ENCODE assay signal across 10 cellular contexts in genomic region chr11:57713849-57714248, GRCh38. TPM values are rescaled to one million over a fixed set of nuclear protein-coding genes. Genes with fewer than 3 reads are reported as not detected.
A peak's percentile ranks its signal among the peaks of the same experiment; 100 is the strongest.
DNase-seq lines count a peak whose midpoint lies in the region; ATAC-seq and TF ChIP-seq lines count a peak whose summit lies in the region.
"Had no signal": no experiment of that assay in that cellular context is flagged by ENCODE, and none has a peak within 500 bp of the region (broad histone marks: within the 10 kb centered on the region; RNA-seq: fewer than 3 reads in every experiment).

No MANE protein-coding gene starts in this region.

- H3K9ac ChIP-seq in colonic mucosa (ENCODE audit: low read depth in 2 of 2, low read length in 2 of 2), result peak overlapping the region in 1 of 2 donors; percentile 100

- no peak for ATAC-seq in CD4-positive, alpha-beta T cell (ENCODE audit: poor library complexity)
- ATAC-seq in natural killer cell (no peak), GM18502 (IDR thresholded peaks at IDR 0.05; ENCODE audit: poor library complexity, unreplicated experiment) (no peak), GM18511 (IDR thresholded peaks at IDR 0.05; ENCODE audit: unreplicated experiment) (no peak)

- no peaks in the 10 kb centered on the region for H3K27me3 Mint-ChIP-seq in CD4-positive, alpha-beta T cell
- H3K27me3 Mint-ChIP-seq in natural killer cell (ENCODE audit: low read depth in 2 of 2), result no peaks in the 10 kb centered on the region

- WGBS in sigmoid colon, 2 donors, result 93 to 95% methylated on average over 2 of the region's 2 CpGs

- peaks cover 36% of the 10 kb centered on the region for H3K36me3 Mint-ChIP-seq in CD4-positive, alpha-beta T cell (ENCODE audit: low read depth)
- no peaks in the 10 kb centered on the region for H3K36me3 Mint-ChIP-seq in natural killer cell

- H3K9me3 ChIP-seq in CD4-positive, alpha-beta T cell (ENCODE audit: control insufficient read depth, low read length), result no peaks in the 10 kb centered on the region
- H3K9me3 ChIP-seq in colonic mucosa (no peaks in the 10 kb centered on the region), sigmoid colon (no peaks in the 10 kb centered on the region)

- intact Hi-C loops in CD4-positive, alpha-beta T cell (cut with DNase I, micrococcal nuclease), result loop anchor here (2.0 to 10.0 kb wide), 8 partner anchors 25 to 871 kb away; partner anchors contain the start of genes LPXN (in 1 of the 2), P2RX3 (in 1 of the 2), SSRP1 (in 1 of the 2) and TIMM10 (in 1 of the 2)
- intact Hi-C loops in colonic mucosa (cut with DNase I) (loop anchor here (5.0 kb wide), 1 partner anchor 42 kb away; no protein-coding TSS in a partner anchor), natural killer cell (cut with micrococcal nuclease) (loop anchor here (2.0 kb wide), 1 partner anchor 865 kb away; the partner anchor contains the start of gene ZFP91), sigmoid colon (cut with DNase I) (loop anchor here (2.0 to 5.0 kb wide), 3 partner anchors 27 to 48 kb away; partner anchors contain the start of genes CTNND1, SELENOH and ZDHHC5)

- peaks cover 44% of the 10 kb centered on the region for H3K4me1 Mint-ChIP-seq in CD4-positive, alpha-beta T cell (ENCODE audit: low read depth)
- H3K4me1 Mint-ChIP-seq in natural killer cell, result peaks cover 30 to 41% of the 10 kb centered on the region in 2 donors

- peak overlapping the region; percentile 96 for H3K4me3 Mint-ChIP-seq in CD4-positive, alpha-beta T cell
- peak overlapping the region; percentile 96 for H3K4me3 Mint-ChIP-seq in natural killer cell

- no peak for TF ChIP-seq POLR2A in sigmoid colon (IDR thresholded peaks at IDR 0.05)

- no peaks in the 10 kb centered on the region for H3K9me3 Mint-ChIP-seq in CD4-positive, alpha-beta T cell
- no peaks in the 10 kb centered on the region for H3K9me3 Mint-ChIP-seq in natural killer cell

- H3K27ac Mint-ChIP-seq in CD4-positive, alpha-beta T cell, result peak overlapping the region; percentile 88
- H3K27ac Mint-ChIP-seq in natural killer cell, result peak overlapping the region; percentile 93 to 94

- TF ChIP-seq EP300 in sigmoid colon (IDR thresholded peaks at IDR 0.05), result no peak

- TF ChIP-seq CTCF in CD4-positive, alpha-beta T cell (IDR thresholded peaks at IDR 0.05), result no peak
- TF ChIP-seq CTCF in LNCaP clone FGC (IDR thresholded peaks at IDR 0.05; ENCODE audit: control insufficient read depth, extremely low read depth, insufficient read depth), result no peak
- no peak for TF ChIP-seq CTCF in colonic mucosa (IDR thresholded peaks at IDR 0.05)
- no peak for TF ChIP-seq CTCF in natural killer cell (IDR thresholded peaks at IDR 0.05)
- TF ChIP-seq CTCF in sigmoid colon (IDR thresholded peaks at IDR 0.05), result no peak

- no peaks in the 10 kb centered on the region for H3K27me3 ChIP-seq in CD4-positive, alpha-beta T cell (ENCODE audit: control insufficient read depth, insufficient read depth, low read length)
- no peaks in the 10 kb centered on the region for H3K27me3 ChIP-seq in colonic mucosa
- no peaks in the 10 kb centered on the region for H3K27me3 ChIP-seq in sigmoid colon

- H3K27ac ChIP-seq in CD4-positive, alpha-beta T cell (ENCODE audit: low read depth, low read length), result no peak overlapping the region
- H3K27ac ChIP-seq in colonic mucosa (no peak overlapping the region), sigmoid colon (no peak overlapping the region)

- H3K36me3 ChIP-seq in colonic mucosa (no peaks in the 10 kb centered on the region), sigmoid colon (peaks cover 0 to 8% (median 0%) of the 10 kb centered on the region in 4 donors)

- H3K4me1 ChIP-seq in colonic mucosa (peaks cover 24% of the 10 kb centered on the region), sigmoid colon (peaks cover 0 to 42% (median 36%) of the 10 kb centered on the region in 4 donors)

- DNase-seq in CD4-positive, alpha-beta T cell, result no peak
- DNase-seq in LNCaP clone FGC (ENCODE audit: low read depth) (no peak), colonic mucosa (no peak), natural killer cell (no peak), sigmoid colon (no peak)
- DNase-seq in stimulated activated naive CD4-positive, alpha-beta T cell (lab: John Stamatoyannopoulos, UW), result no peak
- DNase-seq: dermis blood vessel endothelial cell had no signal

- H3K4me3 ChIP-seq in LNCaP clone FGC (ENCODE audit: low read depth, low read length), result peak overlapping the region; percentile 79
- peak overlapping the region; percentile 64 for H3K4me3 ChIP-seq in colonic mucosa
- H3K4me3 ChIP-seq in sigmoid colon, result peak overlapping the region in 2 of 4 donors; percentile 96 to 98

- POLR2A ChIA-PET in CD4-positive, alpha-beta T cell (lab: Charles Lee), result interaction anchor here (1.1 to 3.1 kb wide), 2 partner anchors 28 to 64 kb away, joined by 4 to 18 read pairs; partner anchors contain the start of genes SELENOH and YPEL4

- CTCF ChIA-PET in CD4-positive, alpha-beta T cell (lab: Charles Lee), result interaction anchor here (0.6 to 1.6 kb wide), 4 partner anchors 37 to 187 kb away, joined by 3 to 9 read pairs (median 3); partner anchors contain the start of gene BTBD18

RNA-seq across cellular contexts. Expression of gene TMX2, which starts 1.5 kb away (rescaled TPM):
- 10 to 100 TPM; 30.0 to 30.5 TPM for total RNA-seq in CD4-positive, alpha-beta T cell
- total RNA-seq in colonic mucosa, result 100 to 1,000 TPM in 1 of 2 donors, 10 to 100 TPM in 1; 92.1 to 145 TPM
- total RNA-seq in natural killer cell, result 10 to 100 TPM; 43.6 to 70.4 (median 45.7) TPM
- 10 to 100 TPM; 29.1 to 47.8 (median 40.7) TPM for total RNA-seq in sigmoid colon
- 100 to 1,000 TPM in 1 of 3 donors, 10 to 100 TPM in 2; 25.2 to 136 (median 26.8) TPM for polyA plus RNA-seq in sigmoid colon

RNA-seq across cellular contexts. Expression of gene MED19, which starts 1.8 kb away (rescaled TPM):
- total RNA-seq in CD4-positive, alpha-beta T cell, result 10 to 100 TPM; 13.7 to 14.9 TPM
- total RNA-seq in colonic mucosa (10 to 100 TPM; 10.6 to 14.0 TPM), natural killer cell (10 to 100 TPM; 11.0 to 15.1 (median 13.3) TPM), sigmoid colon (10 to 100 TPM in 3 of 4 donors, 1 to 10 TPM in 1; 8.3 to 14.9 (median 12.8) TPM)
- polyA plus RNA-seq in sigmoid colon, result 10 to 100 TPM; 14.4 to 18.5 (median 16.3) TPM

RNA-seq across cellular contexts. Expression of gene SELENOH, which starts 27.4 kb away (rescaled TPM):
- total RNA-seq in CD4-positive, alpha-beta T cell, result 10 to 100 TPM; 48.0 to 48.5 TPM
- 100 to 1,000 TPM in 1 of 2 donors, 10 to 100 TPM in 1; 86.9 to 140 TPM for total RNA-seq in colonic mucosa
- total RNA-seq in natural killer cell, result 10 to 100 TPM; 55.3 to 83.3 (median 61.0) TPM
- 100 to 1,000 TPM; 130 to 188 (median 132) TPM for total RNA-seq in sigmoid colon
- 100 to 1,000 TPM; 149 to 180 (median 156) TPM for polyA plus RNA-seq in sigmoid colon

RNA-seq across cellular contexts. Expression of gene BTBD18, which starts 37.8 kb away (rescaled TPM):
- total RNA-seq in CD4-positive, alpha-beta T cell, result not detected
- not detected for total RNA-seq in colonic mucosa
- not detected for total RNA-seq in natural killer cell
- total RNA-seq in sigmoid colon, result not detected
- under 1 TPM in 1 of 3 donors, not detected in 2; 0.03 TPM for polyA plus RNA-seq in sigmoid colon
- total RNA-seq: dermis blood vessel endothelial cell, SK-MEL-5 had no signal

RNA-seq across cellular contexts. Expression of gene ZDHHC5, which starts 45.9 kb away (rescaled TPM):
- 10 to 100 TPM; 59.7 to 61.1 TPM for total RNA-seq in CD4-positive, alpha-beta T cell
- 10 to 100 TPM; 80.2 to 82.1 TPM for total RNA-seq in colonic mucosa
- 10 to 100 TPM; 46.1 to 64.0 (median 55.5) TPM for total RNA-seq in natural killer cell
- 10 to 100 TPM; 25.3 to 34.3 (median 28.1) TPM for total RNA-seq in sigmoid colon
- polyA plus RNA-seq in sigmoid colon, result 10 to 100 TPM; 13.6 to 42.5 (median 13.8) TPM
